ENCODE assay signal across 7 cellular contexts in the genomic region with DNA sequence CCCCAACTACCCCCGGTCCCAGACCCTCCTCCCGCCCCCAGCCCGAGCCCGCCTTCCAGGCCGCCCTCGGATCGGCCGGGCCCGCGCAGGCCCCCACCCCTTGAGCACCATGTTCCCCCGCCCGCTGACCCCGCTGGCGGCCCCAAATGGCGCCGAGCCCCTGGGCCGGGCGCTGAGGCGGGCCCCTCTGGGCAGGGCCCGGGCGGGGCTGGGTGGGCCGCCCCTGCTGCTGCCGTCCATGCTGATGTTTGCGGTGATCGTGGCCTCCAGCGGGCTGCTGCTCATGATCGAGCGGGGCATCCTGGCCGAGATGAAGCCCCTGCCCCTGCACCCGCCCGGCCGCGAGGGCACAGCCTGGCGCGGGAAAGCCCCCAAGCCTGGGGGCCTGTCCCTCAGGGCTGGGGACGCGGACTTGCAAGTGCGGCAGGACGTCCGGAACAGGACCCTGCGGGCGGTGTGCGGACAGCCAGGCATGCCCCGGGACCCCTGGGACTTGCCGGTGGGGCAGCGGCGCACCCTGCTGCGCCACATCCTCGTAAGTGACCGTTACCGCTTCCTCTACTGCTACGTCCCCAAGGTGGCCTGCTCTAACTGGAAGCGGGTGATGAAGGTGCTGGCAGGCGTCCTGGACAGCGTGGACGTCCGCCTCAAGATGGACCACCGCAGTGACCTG. TPM values are rescaled to one million over a fixed set of nuclear protein-coding genes. Genes with fewer than 3 reads are reported as not detected.
DNase-seq lines count a peak whose midpoint lies in the region; ATAC-seq and TF ChIP-seq lines count a peak whose summit lies in the region.

No MANE protein-coding gene starts in this region.

- H2BK120ac ChIP-seq in mesenchymal stem cell (ENCODE audit: low read depth, low read length): peak overlapping the region; percentile 42

- H4K8ac ChIP-seq in mesenchymal stem cell (ENCODE audit: low read length): peak overlapping the region; percentile 78

- H3F3A ChIP-seq in SK-N-SH (replicated peaks; ENCODE audit: insufficient read depth): peaks cover 23% of the 10 kb centered on the region

- TF ChIP-seq RAD21 in SK-N-SH (IDR thresholded peaks at IDR 0.05; ENCODE audit: low read length): no peak

- H3K79me2 ChIP-seq in SK-N-SH (ENCODE audit: insufficient read depth): peaks cover 9% of the 10 kb centered on the region; the same call in 1 of the 2 replicates

- no peaks in the 10 kb centered on the region for H3K27me3 ChIP-seq in SK-N-SH (ENCODE audit: insufficient read depth)
- H3K27me3 ChIP-seq in mesenchymal stem cell (ENCODE audit: control insufficient read depth in 1 of 2, insufficient read depth in 1 of 2, low read length in 2 of 2): no peaks in the 10 kb centered on the region
- no peaks in the 10 kb centered on the region for H3K27me3 ChIP-seq in upper lobe of right lung

- peak overlapping the region in 1 of 2 experiments; percentile 17 for H2BK12ac ChIP-seq in mesenchymal stem cell (ENCODE audit: low read length in 2 of 2)

- peak overlapping the region; percentile 7 to 52 for H3K4ac ChIP-seq in mesenchymal stem cell (ENCODE audit: low read depth in 1 of 2, low read length in 2 of 2)

- POLR2A ChIA-PET in SK-N-SH (lab: Yijun Ruan, JAX): interaction anchor here (1.2 to 1.5 kb wide), 2 partner anchors 8 to 30 kb away, joined by 3 to 5 read pairs; no protein-coding TSS in a partner anchor

- no peak for TF ChIP-seq EP300 in SK-N-SH (IDR thresholded peaks at IDR 0.05; ENCODE audit: borderline replicate concordance in 1 of 2, low read depth in 1 of 2, low read length in 1 of 2)

- DNase-seq in SK-N-SH (no peak), coronary artery (ENCODE audit: low spot score) (no peak), mesenchymal stem cell (peak; percentile 29), upper lobe of right lung (peak; percentile 70), NCI-H2107 treated with DMSO at 0.1 percent for 48 hours (lab: John Stamatoyannopoulos, UW; ENCODE audit: unreplicated experiment) (no peak)

- H2AFZ ChIP-seq in SK-N-SH (ENCODE audit: low read depth) (peak overlapping the region; percentile 83; the same call in 1 of the 2 replicates), mesenchymal stem cell (ENCODE audit: low read depth, low read length) (peak overlapping the region; percentile 55)

- intact Hi-C loops in upper lobe of right lung (cut with DNase I): no loop called here

- peak overlapping the region; percentile 80 for H3K9ac ChIP-seq in SK-N-SH
- peak overlapping the region; percentile 90 for H3K9ac ChIP-seq in mesenchymal stem cell (ENCODE audit: low read length)

- H3K9me2 ChIP-seq in SK-N-SH: no peaks in the 10 kb centered on the region

- peaks cover 18% of the 10 kb centered on the region for H3K79me1 ChIP-seq in mesenchymal stem cell (replicated peaks; ENCODE audit: low read length, poor library complexity, severe bottlenecking)

- ATAC-seq in GM18502 (IDR thresholded peaks at IDR 0.05; ENCODE audit: poor library complexity, unreplicated experiment) (peak; percentile 39), HG02759 (IDR thresholded peaks at IDR 0.05; ENCODE audit: unreplicated experiment) (peak; percentile 47), upper lobe of right lung (peak; percentile 43)

- no peak overlapping the region for H2AK5ac ChIP-seq in mesenchymal stem cell (ENCODE audit: low read length, severe bottlenecking)

- H3K9me3 ChIP-seq in SK-N-SH (no peaks in the 10 kb centered on the region), mesenchymal stem cell (ENCODE audit: control insufficient read depth, low read length) (no peaks in the 10 kb centered on the region), upper lobe of right lung (no peaks in the 10 kb centered on the region)

- peak overlapping the region in 1 of 2 experiments; percentile 93 for H3K14ac ChIP-seq in mesenchymal stem cell (ENCODE audit: low read length in 2 of 2)

- H3K4me2 ChIP-seq in SK-N-SH (peak overlapping the region; percentile 99), mesenchymal stem cell (ENCODE audit: low read length, poor library complexity, severe bottlenecking) (peak overlapping the region; percentile 49)

- H3K36me3 ChIP-seq in SK-N-SH (replicated peaks in 1 of 2; ENCODE audit: control insufficient read depth in 1 of 2, insufficient read depth in 2 of 2, low read length in 1 of 2) (peaks cover 0 to 5% of the 10 kb centered on the region in 2 experiments), mesenchymal stem cell (ENCODE audit: control insufficient read depth in 1 of 2, insufficient read depth in 2 of 2, low read depth in 1 of 2, low read length in 2 of 2) (peaks cover 14 to 22% of the 10 kb centered on the region in 2 experiments), upper lobe of right lung (peaks cover 4% of the 10 kb centered on the region)

- WGBS in SK-N-SH (ENCODE audit: low lambda C conversion rate): 3% methylated on average over 18 of the region's 58 CpGs
- WGBS in mesenchymal stem cell: under 1% methylated on average over 47 of the region's 58 CpGs

- no peak for TF ChIP-seq CTCF in SK-N-SH (IDR thresholded peaks at IDR 0.05)
- TF ChIP-seq CTCF in coronary artery (IDR thresholded peaks at IDR 0.05): no peak
- no peak for TF ChIP-seq CTCF in upper lobe of right lung (IDR thresholded peaks at IDR 0.05)

- peak overlapping the region; percentile 83 to 86 for H3K4me3 ChIP-seq in SK-N-SH (ENCODE audit: low read depth in 2 of 2, low read length in 1 of 2)
- peak overlapping the region; percentile 91 for H3K4me3 ChIP-seq in coronary artery
- H3K4me3 ChIP-seq in mesenchymal stem cell (ENCODE audit: insufficient read depth in 1 of 2, low read depth in 1 of 2, low read length in 2 of 2): peak overlapping the region; percentile 62 to 97
- peak overlapping the region; percentile 86 for H3K4me3 ChIP-seq in upper lobe of right lung

- peak overlapping the region in 1 of 2 experiments; percentile 90 for H3K23ac ChIP-seq in mesenchymal stem cell (ENCODE audit: low read length in 2 of 2)

- H4K20me1 ChIP-seq in SK-N-SH (ENCODE audit: insufficient read depth): no peaks in the 10 kb centered on the region

- peak overlapping the region in 1 of 2 experiments; percentile 76; a peak in 2 of 4 replicates for H3K27ac ChIP-seq in SK-N-SH (ENCODE audit: low read depth in 2 of 2, low read length in 1 of 2)
- H3K27ac ChIP-seq in coronary artery: peak overlapping the region; percentile 87 to 96
- H3K27ac ChIP-seq in mesenchymal stem cell (ENCODE audit: low read length, poor library complexity, severe bottlenecking): no peak overlapping the region
- peak overlapping the region; percentile 91 for H3K27ac ChIP-seq in upper lobe of right lung

- H2BK5ac ChIP-seq in mesenchymal stem cell (ENCODE audit: low read depth, low read length, poor library complexity, severe bottlenecking): no peak overlapping the region

- H4K91ac ChIP-seq in mesenchymal stem cell (ENCODE audit: low read length): peak overlapping the region; percentile 87

- peak overlapping the region; percentile 72 to 95 for H3K18ac ChIP-seq in mesenchymal stem cell (ENCODE audit: low read depth in 1 of 2, low read length in 2 of 2)

- peaks cover 15 to 27% of the 10 kb centered on the region in 2 experiments; a peak in 3 of 4 replicates for H3K4me1 ChIP-seq in SK-N-SH (ENCODE audit: control insufficient read depth in 1 of 2, insufficient read depth in 2 of 2, low read depth in 1 of 2, low read length in 1 of 2)
- H3K4me1 ChIP-seq in mesenchymal stem cell (ENCODE audit: control insufficient read depth, insufficient read depth, low read depth, low read length): peaks cover 18% of the 10 kb centered on the region
- peaks cover 10% of the 10 kb centered on the region for H3K4me1 ChIP-seq in upper lobe of right lung

- CTCF ChIA-PET in SK-N-SH (lab: Yijun Ruan, JAX): interaction anchor here (1.1 to 1.6 kb wide), 4 partner anchors 15 to 30 kb away, joined by 3 to 11 read pairs (median 4); a partner anchor contains a TSS

- no peak overlapping the region for H2BK15ac ChIP-seq in mesenchymal stem cell (ENCODE audit: low read depth, poor library complexity, severe bottlenecking)

TF ChIP-seq in SK-N-SH, 30 proteins besides CTCF, POLR2A, EP300 and RAD21:
- peak; percentile 11; the same call in 1 of the 2 replicates for TF ChIP-seq MXI1 (IDR thresholded peaks at IDR 0.05; ENCODE audit: low read depth, low read length)
- no peak for TF ChIP-seq JUND (IDR thresholded peaks at IDR 0.05)
TF ChIP-seq in SK-N-SH: peak in this region for 1.

RNA-seq across cellular contexts. Expression of a gene that starts 0.5 kb away (rescaled TPM):
- polyA plus RNA-seq in SK-N-SH (2012; rRNA removed): 34.2 and 43.2 TPM in 2 replicates
- polyA plus RNA-seq in SK-N-SH (2012; cell fraction: cytosol; rRNA removed): 24.9 and 34.3 TPM in 2 replicates
- polyA plus RNA-seq in SK-N-SH (2012; cell fraction: nucleus; rRNA removed): 20.4 and 24.0 TPM in 2 replicates
- 19.9 TPM for polyA plus RNA-seq in mesenchymal stem cell (2013, experiment 1 of 2)
- polyA plus RNA-seq in mesenchymal stem cell (2013, experiment 2 of 2): 20.4 TPM
- 14.1 TPM for total RNA-seq in upper lobe of right lung

RNA-seq across cellular contexts. Expression of a gene that starts 30.5 kb away (rescaled TPM):
- 4.7 and 5.5 TPM in 2 replicates for polyA plus RNA-seq in SK-N-SH (2012; rRNA removed)
- polyA plus RNA-seq in SK-N-SH (2012; cell fraction: cytosol; rRNA removed): 3.5 and 5.2 TPM in 2 replicates
- polyA plus RNA-seq in SK-N-SH (2012; cell fraction: nucleus; rRNA removed): 20.7 and 22.9 TPM in 2 replicates
- polyA plus RNA-seq in mesenchymal stem cell (2013, experiment 1 of 2): 14.7 TPM
- polyA plus RNA-seq in mesenchymal stem cell (2013, experiment 2 of 2): 14.4 TPM
- 29.8 TPM for total RNA-seq in upper lobe of right lung

Comparison
In these comparisons a context has a peak if more than half of its experiments do, and no peak if none do; other contexts are left out.
1. DNase-seq: peak in mesenchymal stem cell (single experiment) and upper lobe of right lung (single experiment); none in SK-N-SH (single experiment), coronary artery (single experiment) and NCI-H2107 treated with DMSO at 0.1 percent for 48 hours (single experiment).
2. Peak in every context shown above with its lines, with median percentiles within 50 percentile points of each other: ATAC-seq and H3K4me3 ChIP-seq.